ENCODE assay signal across 8 cellular contexts in genomic region chr20:28562899-28563521, GRCh38.
DNase-seq lines count a peak whose midpoint lies in the region; ATAC-seq, FAIRE-seq and TF ChIP-seq lines count a peak whose summit lies in the region.
"Not testable (repeated sequence)": the region's sequence is repeated elsewhere in the genome, so short reads cannot be mapped to it uniquely, and the experiment has no call there.

No MANE protein-coding gene starts in this region.

- not testable (repeated sequence) for FAIRE-seq in RCC 7860 (lab: Jason Lieb, UNC); HepG2 (lab: Jason Lieb, UNC)

- H3K4me2 ChIP-seq in fibroblast of lung (ENCODE audit: extremely low read depth, insufficient read depth, low read length); HepG2 (ENCODE audit: low read depth, low read length): not testable (repeated sequence)

- WGBS in HepG2 (ENCODE audit: low lambda C conversion rate): 56% methylated on average over 6 of the region's 6 CpGs

- TF ChIP-seq RAD21 in HepG2 (CRISPR knock-in tag; IDR thresholded peaks at IDR 0.05): not testable (repeated sequence)

- not testable (repeated sequence) for ATAC-seq in HepG2

- POLR2A ChIA-PET in HepG2 (lab: Yijun Ruan, JAX): interaction anchor here (1.0 kb wide), 1 partner anchor 39 kb away, joined by 5 read pairs; no protein-coding TSS in a partner anchor

- not testable (repeated sequence) for TF ChIP-seq CTCF in astrocyte of the spinal cord (IDR thresholded peaks at IDR 0.05; ENCODE audit: low read depth, low read length); fibroblast of lung (conservative IDR thresholded peaks at IDR 0.05 in 1 of 2, IDR thresholded peaks at IDR 0.05 in 1 of 2; ENCODE audit: low read depth in 1 of 2, low read length in 2 of 2); HepG2 (CRISPR knock-in tag; IDR thresholded peaks at IDR 0.05)

- in situ Hi-C loops in astrocyte of the spinal cord (cut with HindIII; ENCODE audit: low sequenced_read_pairs); HepG2 (cut with HindIII; ENCODE audit: extremely low pct_ligation_motif_present, low pct_unique_long_range_greater_than_20kb): not testable (repeated sequence)

- BruUV-seq in HepG2 (replicated peaks; lab: Mats Ljungman, UMichigan): not testable (repeated sequence)

- H3K4me1 ChIP-seq in ACC112 (ENCODE audit: control insufficient read depth, insufficient read depth, low read length, unreplicated experiment): peaks cover 17% of the 10 kb centered on the region
- not testable (repeated sequence) for H3K4me1 ChIP-seq in fibroblast of lung (ENCODE audit: control insufficient read depth, extremely low read depth, insufficient read depth, low read length); HepG2 (ENCODE audit: insufficient read depth, low read length)

- TF ChIP-seq EP300 in HepG2 (IDR thresholded peaks at IDR 0.05; ENCODE audit: low read depth in 2 of 2, low read length in 2 of 2); HepG2 (CRISPR knock-in tag; IDR thresholded peaks at IDR 0.05; ENCODE audit: borderline replicate concordance): not testable (repeated sequence)

- H3K9ac ChIP-seq in fibroblast of lung (ENCODE audit: insufficient read depth, low read length); HepG2 (ENCODE audit: insufficient read depth, low read depth, low read length): not testable (repeated sequence)

- DNase-seq in ELF-1 (ENCODE audit: low read depth, low spot score): peak; percentile 25
- DNase-seq in HS-5 (ENCODE audit: low read depth): peak; percentile 61
- peak; percentile 94 for DNase-seq in RCC 7860 (ENCODE audit: low spot score)
- peak; percentile 81 for DNase-seq in astrocyte of the spinal cord (ENCODE audit: low read depth, low spot score)
- DNase-seq in fibroblast of lung (ENCODE audit: low read depth in 2 of 2): peak; percentile 70 to 89
- DNase-seq in HepG2 (ENCODE audit: low spot score): not testable (repeated sequence)
- DNase-seq in smooth muscle cell of the brain vasculature (ENCODE audit: low read depth, low spot score): peak; percentile 18

- H3K79me2 ChIP-seq in ACC112 (ENCODE audit: control insufficient read depth, insufficient read depth, low read length, unreplicated experiment); fibroblast of lung (ENCODE audit: control insufficient read depth, insufficient read depth, low read length); HepG2 (ENCODE audit: insufficient read depth, low read length): not testable (repeated sequence)

- not testable (repeated sequence) for H4K20me1 ChIP-seq in fibroblast of lung (ENCODE audit: control insufficient read depth, extremely low read depth, insufficient read depth, low read length); HepG2 (ENCODE audit: insufficient read depth, low read length)

- TF ChIP-seq POLR2A in HepG2 (IDR thresholded peaks at IDR 0.05; ENCODE audit: insufficient read depth in 1 of 2, low read depth in 2 of 2, low read length in 2 of 2): not testable (repeated sequence)

- H3K4me3 ChIP-seq in ACC112 (ENCODE audit: low read depth, low read length): peak overlapping the region; percentile 36
- H3K4me3 ChIP-seq in astrocyte of the spinal cord (ENCODE audit: low read depth, low read length); fibroblast of lung (replicated peaks in 1 of 4; ENCODE audit: control extremely low read depth in 1 of 4, insufficient read depth in 1 of 4, low read depth in 3 of 4, low read length in 4 of 4); HepG2 (replicated peaks in 1 of 3; ENCODE audit: insufficient read depth in 1 of 3, low read depth in 2 of 3, low read length in 3 of 3): not testable (repeated sequence)

- H3K36me3 ChIP-seq in ACC112 (ENCODE audit: insufficient read depth, low read length); fibroblast of lung (ENCODE audit: control insufficient read depth, insufficient read depth, low read length); HepG2 (replicated peaks in 1 of 2; ENCODE audit: control insufficient read depth in 1 of 2, insufficient read depth in 2 of 2, low read length in 2 of 2): not testable (repeated sequence)

- H3K27ac ChIP-seq in ACC112 (ENCODE audit: low read depth, low read length): peak overlapping the region; percentile 91
- peak overlapping the region; percentile 16 for H3K27ac ChIP-seq in fibroblast of lung (ENCODE audit: insufficient read depth, low read length)
- not testable (repeated sequence) for H3K27ac ChIP-seq in HepG2 (ENCODE audit: extremely low read length, insufficient read depth, low read length)

- not testable (repeated sequence) for H3K9me3 ChIP-seq in fibroblast of lung (ENCODE audit: control insufficient read depth, insufficient read depth, low read depth, low read length)
- peaks cover 46% of the 10 kb centered on the region for H3K9me3 ChIP-seq in HepG2 (ENCODE audit: low read length)

- H2AFZ ChIP-seq in ACC112 (ENCODE audit: low read length, unreplicated experiment); fibroblast of lung (ENCODE audit: low read length); HepG2 (ENCODE audit: low read length): not testable (repeated sequence)

- H3K27me3 ChIP-seq in ACC112 (ENCODE audit: insufficient read depth, low read length); fibroblast of lung (ENCODE audit: control insufficient read depth, insufficient read depth, low read length); HepG2 (ENCODE audit: control insufficient read depth in 1 of 2, insufficient read depth in 2 of 2, low read length in 2 of 2): not testable (repeated sequence)

- CTCF ChIA-PET in HepG2 (lab: Yijun Ruan, JAX; ENCODE audit: low intra/inter-chr PET ratio, low total read pairs): not testable (repeated sequence)

- intact Hi-C loops in HepG2 (cut with micrococcal nuclease; ENCODE audit: unreplicated experiment): not testable (repeated sequence)

TF ChIP-seq in HepG2, 621 proteins besides CTCF, POLR2A, EP300 and RAD21:
- TF ChIP-seq CREB1 (IDR thresholded peaks at IDR 0.05): peak; percentile 79
- TF ChIP-seq CREB1, ATF7 (CRISPR knock-in tag; IDR thresholded peaks at IDR 0.05): not testable (repeated sequence)
- peak; percentile 92 for TF ChIP-seq ATF7 (IDR thresholded peaks at IDR 0.05)
